In genomic region chr9:77885104-77885672, GRCh38 we compare ENCODE assay signal across 1 cellular context.
TF ChIP-seq lines count a peak whose summit lies in the region.

No MANE protein-coding gene starts in this region.

TF ChIP-seq in A549, 52 proteins besides CTCF, POLR2A, EP300 and RAD21 (continued from another document):
- TF ChIP-seq HMGXB4 (CRISPR knock-in tag; IDR thresholded peaks at IDR 0.05; ENCODE audit: borderline replicate concordance) (no peak), MYC (IDR thresholded peaks at IDR 0.05; ENCODE audit: borderline replicate concordance, low read length) (no peak), CBX8 (IDR thresholded peaks at IDR 0.05) (no peak), MAZ (IDR thresholded peaks at IDR 0.05; ENCODE audit: borderline replicate concordance, low read depth, low read length) (no peak), SMC3 (IDR thresholded peaks at IDR 0.05) (no peak), ZNF302 (CRISPR knock-in tag; IDR thresholded peaks at IDR 0.05) (no peak), NFE2L2 (conservative IDR thresholded peaks at IDR 0.05; ENCODE audit: low read length) (no peak)
